ENCODE assay signal across 9 cellular contexts in the genomic region with DNA sequence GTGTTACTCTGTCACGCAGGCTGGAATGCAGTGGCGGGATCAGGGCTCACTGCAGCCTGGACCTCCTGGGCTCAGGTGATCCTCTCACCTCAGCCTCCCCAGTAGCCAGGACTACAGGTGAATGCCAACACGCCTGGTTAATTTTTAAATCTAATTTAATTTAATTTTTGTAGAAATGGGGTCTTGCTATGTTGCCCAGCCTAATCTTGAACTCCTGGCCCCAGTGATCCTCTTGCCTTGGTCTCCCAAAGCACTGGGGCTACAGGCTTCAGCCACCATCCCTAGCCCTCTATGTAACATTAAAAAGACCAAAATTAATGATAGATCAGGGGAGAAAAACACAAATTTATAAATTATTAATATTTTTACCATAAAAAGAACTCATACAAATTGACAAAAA.
"Had no signal": no experiment of that assay in that cellular context is flagged by ENCODE, and none has a peak within 500 bp of the region (broad histone marks: within the 10 kb centered on the region; RNA-seq: fewer than 3 reads in every experiment).

No MANE protein-coding gene starts in this region.

- H2AFZ ChIP-seq: GM23338 had no signal

- H3K27ac ChIP-seq: HL-60 had no signal

- FAIRE-seq: H1, H54 had no signal

- H3K4me2 ChIP-seq: GM23338 had no signal

- ATAC-seq: GM23338 had no signal

- DNase-seq: H9, HCEC 1CT, HFFc6, IMR-90, KBM-7 had no signal

- H3K4me3 ChIP-seq: GM23338 had no signal
